30 cellular contexts compared by ENCODE assay signal in the genomic region with DNA sequence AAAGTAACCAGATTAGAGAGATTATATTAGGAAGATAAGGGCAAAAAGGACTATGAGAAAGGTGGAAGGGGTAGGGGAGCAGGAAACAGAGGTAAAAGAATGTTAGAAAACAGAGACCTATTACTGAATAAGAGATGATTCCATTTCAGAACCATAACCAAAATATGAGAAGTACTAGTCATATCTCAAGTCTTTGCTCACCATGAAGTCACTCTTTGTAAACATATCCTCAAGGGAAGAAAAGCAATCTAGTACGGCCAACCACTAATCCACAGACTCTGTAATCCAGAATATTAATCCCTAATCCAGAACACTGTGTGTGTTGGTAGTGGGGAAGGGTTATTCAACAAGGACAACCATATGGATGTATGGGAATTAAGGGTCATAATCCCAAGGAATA.
"Had no signal": no experiment of that assay in that cellular context is flagged by ENCODE, and none has a peak within 500 bp of the region (broad histone marks: within the 10 kb centered on the region; RNA-seq: fewer than 3 reads in every experiment).

No MANE protein-coding gene starts in this region.

- H3K27me3 Mint-ChIP-seq: stimulated activated naive CD8-positive, alpha-beta T cell treated with anti-CD3 and anti-CD28 coated beads, Interleukin-15, amount 100 ng/mL, for 72 hours had no signal

- H3K4me1 ChIP-seq: parathyroid adenoma, right atrium auricular region, suprapubic skin, upper lobe of right lung, uterus had no signal

- H3K36me3 ChIP-seq: right atrium auricular region, suprapubic skin, transverse colon, upper lobe of right lung, uterus had no signal

- H2AFZ ChIP-seq: parathyroid adenoma had no signal

- H3K4me2 ChIP-seq: smooth muscle cell had no signal

- H3K9me3 ChIP-seq: mucosa of descending colon, right atrium auricular region, suprapubic skin, transverse colon, upper lobe of right lung, uterus had no signal

- H3K79me2 ChIP-seq: parathyroid adenoma had no signal

- H3K9me3 Mint-ChIP-seq: effector memory CD8-positive, alpha-beta T cell; mesothelial cell of epicardium; natural killer cell treated with Interleukin-12 subunit alpha and Interleukin-12 subunit beta and Interleukin-15 and Interleukin-18, amount 100 ng/mL, for 72 hours; neural crest cell; stimulated activated naive CD8-positive, alpha-beta T cell treated with anti-CD3 and anti-CD28 coated beads, Interleukin-15, amount 100 ng/mL, for 72 hours had no signal

- H3K36me3 Mint-ChIP-seq: memory B cell; mesothelial cell of epicardium; naive B cell; natural killer cell treated with Interleukin-12 subunit alpha and Interleukin-12 subunit beta and Interleukin-15 and Interleukin-18, amount 100 ng/mL, for 72 hours had no signal

- DNase-seq: dermis blood vessel endothelial cell; effector memory CD8-positive, alpha-beta T cell; head of caudate nucleus; kidney; mucosa of descending colon; naive B cell; stimulated activated CD4-positive, alpha-beta T cell treated with anti-CD3 and anti-CD28 coated beads, Interleukin-12 subunit alpha, Interleukin-12 subunit beta, amount 100 ng/mL, for 4 hours; stimulated activated CD4-positive, alpha-beta T cell treated with anti-CD3 and anti-CD28 coated beads, Interleukin-1b, Interleukin-23, amount 100 ng/mL, for 48 hours; stimulated activated CD4-positive, alpha-beta T cell treated with anti-CD3 and anti-CD28 coated beads, Interleukin-4, amount 100 ng/mL, for 1 hour; stimulated activated CD8-positive, alpha-beta memory T cell treated with anti-CD3 and anti-CD28 coated beads, Interleukin-4, amount 100 ng/mL, for 48 hours; stimulated activated naive CD4-positive, alpha-beta T cell; stimulated activated naive CD8-positive, alpha-beta T cell treated with anti-CD3 and anti-CD28 coated beads, Interleukin-15, amount 100 ng/mL, for 72 hours; transverse colon; upper lobe of right lung; uterus had no signal

- FAIRE-seq: endometrium, frontal cortex, kidney had no signal

- H3K27ac ChIP-seq: coronary artery, parathyroid adenoma, right atrium auricular region, suprapubic skin, transverse colon, upper lobe of right lung, uterus had no signal

- H3K27me3 ChIP-seq: right atrium auricular region, suprapubic skin, transverse colon, upper lobe of right lung, uterus had no signal

- H3K4me3 Mint-ChIP-seq: effector memory CD8-positive, alpha-beta T cell; memory B cell; mesothelial cell of epicardium; naive B cell; natural killer cell treated with Interleukin-12 subunit alpha and Interleukin-12 subunit beta and Interleukin-15 and Interleukin-18, amount 100 ng/mL, for 72 hours; neural crest cell; stimulated activated naive CD8-positive, alpha-beta T cell treated with anti-CD3 and anti-CD28 coated beads, Interleukin-15, amount 100 ng/mL, for 72 hours had no signal

- H3K9ac ChIP-seq: parathyroid adenoma had no signal

- H3K4me3 ChIP-seq: coronary artery, lung, mucosa of descending colon, right atrium auricular region, smooth muscle cell, suprapubic skin, transverse colon, upper lobe of right lung, uterus had no signal

- H3K27ac Mint-ChIP-seq: effector memory CD8-positive, alpha-beta T cell; memory B cell; mesothelial cell of epicardium; naive B cell; natural killer cell treated with Interleukin-12 subunit alpha and Interleukin-12 subunit beta and Interleukin-15 and Interleukin-18, amount 100 ng/mL, for 72 hours; progenitor cell of endocrine pancreas; stimulated activated naive CD8-positive, alpha-beta T cell treated with anti-CD3 and anti-CD28 coated beads, Interleukin-15, amount 100 ng/mL, for 72 hours had no signal

- ATAC-seq: effector memory CD8-positive, alpha-beta T cell; left lobe of liver; mucosa of descending colon; natural killer cell treated with Interleukin-12 subunit alpha and Interleukin-12 subunit beta and Interleukin-15 and Interleukin-18, amount 100 ng/mL, for 72 hours; sciatic nerve; stimulated activated naive CD8-positive, alpha-beta T cell treated with anti-CD3 and anti-CD28 coated beads, Interleukin-15, amount 100 ng/mL, for 72 hours; upper lobe of right lung had no signal
